Comparison of ENCODE assay signal across 1 cellular context in genomic region chr11:65621460-65621859, GRCh38.
TF ChIP-seq lines count a peak whose summit lies in the region.

No MANE protein-coding gene starts in this region.

TF ChIP-seq in GM12878, 131 proteins besides CTCF, POLR2A, EP300 and RAD21:
- TF ChIP-seq SMAD1 (IDR thresholded peaks at IDR 0.05; ENCODE audit: low read depth, partially characterized antibody) (no peak), SMAD5 (IDR thresholded peaks at IDR 0.05; ENCODE audit: low read depth) (no peak), EGR1 (IDR thresholded peaks at IDR 0.05; ENCODE audit: borderline replicate concordance in 1 of 2, low read depth in 2 of 2, low read length in 2 of 2) (no peak), MYC (IDR thresholded peaks at IDR 0.05; ENCODE audit: insufficient read depth, insufficient read length, insufficient replicate concordance, low read length, severe bottlenecking) (no peak), NKRF (conservative IDR thresholded peaks at IDR 0.05) (no peak)
- TF ChIP-seq, protein P1, sequence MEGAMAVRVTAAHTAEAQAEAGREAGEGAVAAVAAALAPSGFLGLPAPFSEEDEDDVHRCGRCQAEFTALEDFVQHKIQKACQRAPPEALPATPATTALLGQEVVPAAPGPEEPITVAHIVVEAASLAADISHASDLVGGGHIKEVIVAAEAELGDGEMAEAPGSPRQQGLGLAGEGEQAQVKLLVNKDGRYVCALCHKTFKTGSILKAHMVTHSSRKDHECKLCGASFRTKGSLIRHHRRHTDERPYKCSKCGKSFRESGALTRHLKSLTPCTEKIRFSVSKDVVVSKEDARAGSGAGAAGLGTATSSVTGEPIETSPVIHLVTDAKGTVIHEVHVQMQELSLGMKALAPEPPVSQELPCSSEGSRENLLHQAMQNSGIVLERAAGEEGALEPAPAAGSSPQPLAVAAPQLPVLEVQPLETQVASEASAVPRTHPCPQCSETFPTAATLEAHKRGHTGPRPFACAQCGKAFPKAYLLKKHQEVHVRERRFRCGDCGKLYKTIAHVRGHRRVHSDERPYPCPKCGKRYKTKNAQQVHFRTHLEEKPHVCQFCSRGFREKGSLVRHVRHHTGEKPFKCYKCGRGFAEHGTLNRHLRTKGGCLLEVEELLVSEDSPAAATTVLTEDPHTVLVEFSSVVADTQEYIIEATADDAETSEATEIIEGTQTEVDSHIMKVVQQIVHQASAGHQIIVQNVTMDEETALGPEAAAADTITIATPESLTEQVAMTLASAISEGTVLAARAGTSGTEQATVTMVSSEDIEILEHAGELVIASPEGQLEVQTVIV (IDR thresholded peaks at IDR 0.05; ENCODE audit: borderline replicate concordance, partially characterized antibody): no peak
- TF ChIP-seq, protein P2, sequence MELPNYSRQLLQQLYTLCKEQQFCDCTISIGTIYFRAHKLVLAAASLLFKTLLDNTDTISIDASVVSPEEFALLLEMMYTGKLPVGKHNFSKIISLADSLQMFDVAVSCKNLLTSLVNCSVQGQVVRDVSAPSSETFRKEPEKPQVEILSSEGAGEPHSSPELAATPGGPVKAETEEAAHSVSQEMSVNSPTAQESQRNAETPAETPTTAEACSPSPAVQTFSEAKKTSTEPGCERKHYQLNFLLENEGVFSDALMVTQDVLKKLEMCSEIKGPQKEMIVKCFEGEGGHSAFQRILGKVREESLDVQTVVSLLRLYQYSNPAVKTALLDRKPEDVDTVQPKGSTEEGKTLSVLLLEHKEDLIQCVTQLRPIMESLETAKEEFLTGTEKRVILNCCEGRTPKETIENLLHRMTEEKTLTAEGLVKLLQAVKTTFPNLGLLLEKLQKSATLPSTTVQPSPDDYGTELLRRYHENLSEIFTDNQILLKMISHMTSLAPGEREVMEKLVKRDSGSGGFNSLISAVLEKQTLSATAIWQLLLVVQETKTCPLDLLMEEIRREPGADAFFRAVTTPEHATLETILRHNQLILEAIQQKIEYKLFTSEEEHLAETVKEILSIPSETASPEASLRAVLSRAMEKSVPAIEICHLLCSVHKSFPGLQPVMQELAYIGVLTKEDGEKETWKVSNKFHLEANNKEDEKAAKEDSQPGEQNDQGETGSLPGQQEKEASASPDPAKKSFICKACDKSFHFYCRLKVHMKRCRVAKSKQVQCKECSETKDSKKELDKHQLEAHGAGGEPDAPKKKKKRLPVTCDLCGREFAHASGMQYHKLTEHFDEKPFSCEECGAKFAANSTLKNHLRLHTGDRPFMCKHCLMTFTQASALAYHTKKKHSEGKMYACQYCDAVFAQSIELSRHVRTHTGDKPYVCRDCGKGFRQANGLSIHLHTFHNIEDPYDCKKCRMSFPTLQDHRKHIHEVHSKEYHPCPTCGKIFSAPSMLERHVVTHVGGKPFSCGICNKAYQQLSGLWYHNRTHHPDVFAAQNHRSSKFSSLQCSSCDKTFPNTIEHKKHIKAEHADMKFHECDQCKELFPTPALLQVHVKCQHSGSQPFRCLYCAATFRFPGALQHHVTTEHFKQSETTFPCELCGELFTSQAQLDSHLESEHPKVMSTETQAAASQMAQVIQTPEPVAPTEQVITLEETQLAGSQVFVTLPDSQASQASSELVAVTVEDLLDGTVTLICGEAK (IDR thresholded peaks at IDR 0.05; ENCODE audit: borderline replicate concordance): no peak
